ENCODE assay signal across 22 cellular contexts in genomic region chr7:11436317-11436716, GRCh38.
DNase-seq lines count a peak whose midpoint lies in the region; TF ChIP-seq lines count a peak whose summit lies in the region.
"Had no signal": no experiment of that assay in that cellular context is flagged by ENCODE, and none has a peak within 500 bp of the region (broad histone marks: within the 10 kb centered on the region; RNA-seq: fewer than 3 reads in every experiment).

No MANE protein-coding gene starts in this region.

- H3K9ac ChIP-seq in mammary epithelial cell (ENCODE audit: insufficient read depth, low read length): no peak overlapping the region

- H3K36me3 ChIP-seq in mammary epithelial cell (ENCODE audit: insufficient read depth, low read length) (no peaks in the 10 kb centered on the region), uterus (no peaks in the 10 kb centered on the region)
- H3K36me3 ChIP-seq: BE2C, MG63, neutrophil, tibial artery had no signal

- BruUV-seq in mammary epithelial cell (replicated peaks; lab: Mats Ljungman, UMichigan): no TSS peak

- 45% methylated on average over 1 of the region's 1 CpG for WGBS in mammary epithelial cell (ENCODE audit: low coverage, missing lambda C conversion rate)

- in situ Hi-C loops in mammary epithelial cell (cut with MboI; ENCODE audit: low sequenced_read_pairs in 2 of 2): loop anchor here (25.0 kb wide), 1 partner anchor 876 kb away; no protein-coding TSS in a partner anchor

- no peak overlapping the region for H2AFZ ChIP-seq in mammary epithelial cell (ENCODE audit: low read depth, low read length)

- no peak overlapping the region for H3K4me3 ChIP-seq in mammary epithelial cell (replicated peaks in 1 of 3; ENCODE audit: insufficient read depth in 1 of 3, low read depth in 2 of 3, low read length in 3 of 3)
- H3K4me3 ChIP-seq in foreskin fibroblast (ENCODE audit: low read depth in 1 of 2, low read length in 2 of 2): no peak overlapping the region
- H3K4me3 ChIP-seq in skeletal muscle cell (ENCODE audit: low read depth, low read length): no peak overlapping the region
- H3K4me3 ChIP-seq in uterus: no peak overlapping the region
- H3K4me3 ChIP-seq: lung, MG63, tibial artery had no signal

- intact Hi-C loops in mammary epithelial cell (cut with micrococcal nuclease) (no loop called here), uterus (cut with DNase I; ENCODE audit: low total_unique reads) (no loop called here)

- CTCF ChIA-PET in mammary epithelial cell (lab: Charles Lee; ENCODE audit: low non-redundant PET): no interaction called here

- no peak overlapping the region for H3K27ac ChIP-seq in mammary epithelial cell (ENCODE audit: insufficient read depth, low read depth, low read length)
- H3K27ac ChIP-seq in uterus: no peak overlapping the region
- H3K27ac ChIP-seq: neutrophil, tibial artery had no signal

- H3K27me3 ChIP-seq in mammary epithelial cell (ENCODE audit: insufficient read depth, low read length) (peaks cover 14% of the 10 kb centered on the region), uterus (no peaks in the 10 kb centered on the region)
- H3K27me3 ChIP-seq: BE2C, MG63, neutrophil, tibial artery had no signal

- DNase-seq in HT1080 (ENCODE audit: low read depth): peak; percentile 20
- DNase-seq in mammary epithelial cell: peak; percentile 20
- peak; percentile 21 to 51 for DNase-seq in foreskin fibroblast
- peak; percentile 19 for DNase-seq in skeletal muscle cell (ENCODE audit: low read depth)
- DNase-seq in NCI-H1092 treated with DMSO at 0.1 percent for 48 hours (lab: John Stamatoyannopoulos, UW): no peak
- DNase-seq in pons (ENCODE audit: low spot score): no peak
- DNase-seq in uterus: no peak
- DNase-seq: activated CD4-positive, alpha-beta T cell treated with anti-CD3 and anti-CD28 coated beads for 36 hours; activated naive CD4-positive, alpha-beta T cell treated with anti-CD3 and anti-CD28 coated beads for 36 hours; activated T-cell treated with anti-CD3 and anti-CD28 coated beads, Interleukin-2, amount 50 U/mL, for 48 hours; aorta; BE2C; COR-L47; effector memory CD8-positive, alpha-beta T cell; GOT3; MG63; NCI-H1436 treated with DMSO at 0.1 percent for 48 hours; NCI-H524; stimulated activated naive CD8-positive, alpha-beta T cell treated with anti-CD3 and anti-CD28 coated beads, Interleukin-15, amount 100 ng/mL, for 72 hours; tibial artery had no signal

- H3K4me1 ChIP-seq in mammary epithelial cell (ENCODE audit: insufficient read depth, low read length) (no peaks in the 10 kb centered on the region), uterus (no peaks in the 10 kb centered on the region)
- H3K4me1 ChIP-seq: tibial artery had no signal

- TF ChIP-seq POLR2A in uterus (IDR thresholded peaks at IDR 0.05): no peak

- no peak overlapping the region for H3K4me2 ChIP-seq in mammary epithelial cell (ENCODE audit: insufficient read depth, low read depth, low read length)

- TF ChIP-seq CTCF in mammary epithelial cell (conservative IDR thresholded peaks at IDR 0.05 in 1 of 2, IDR thresholded peaks at IDR 0.05 in 1 of 2; ENCODE audit: extremely low read depth in 1 of 2, insufficient read depth in 1 of 2, low read depth in 1 of 2, low read length in 2 of 2) (no peak), foreskin fibroblast (IDR thresholded peaks at IDR 0.05; ENCODE audit: low read depth, low read length) (no peak), uterus (IDR thresholded peaks at IDR 0.05) (no peak)

- H3K79me2 ChIP-seq in mammary epithelial cell (ENCODE audit: insufficient read depth, low read length): no peaks in the 10 kb centered on the region

- dilution Hi-C loops in mammary epithelial cell (cut with HindIII; ENCODE audit: low sequenced_read_pairs): no loop called here

- H3K9me3 ChIP-seq in mammary epithelial cell (replicated peaks; ENCODE audit: insufficient read depth, low read length): no peaks in the 10 kb centered on the region
- H3K9me3 ChIP-seq in uterus: no peaks in the 10 kb centered on the region
- H3K9me3 ChIP-seq: BE2C, MG63, neutrophil, tibial artery had no signal

- H4K20me1 ChIP-seq in mammary epithelial cell (ENCODE audit: insufficient read depth, low read length): no peaks in the 10 kb centered on the region

Comparison
In these comparisons a context has a peak if more than half of its experiments do, and no peak if none do; other contexts are left out.
1. DNase-seq: peak in HT1080 (single experiment), mammary epithelial cell (single experiment), foreskin fibroblast (2 of 2) and skeletal muscle cell (single experiment); none in NCI-H1092 treated with DMSO at 0.1 percent for 48 hours (single experiment), pons (single experiment) and uterus (0 of 2).